Comparison of ENCODE assay signal across 8 cellular contexts in the genomic region with DNA sequence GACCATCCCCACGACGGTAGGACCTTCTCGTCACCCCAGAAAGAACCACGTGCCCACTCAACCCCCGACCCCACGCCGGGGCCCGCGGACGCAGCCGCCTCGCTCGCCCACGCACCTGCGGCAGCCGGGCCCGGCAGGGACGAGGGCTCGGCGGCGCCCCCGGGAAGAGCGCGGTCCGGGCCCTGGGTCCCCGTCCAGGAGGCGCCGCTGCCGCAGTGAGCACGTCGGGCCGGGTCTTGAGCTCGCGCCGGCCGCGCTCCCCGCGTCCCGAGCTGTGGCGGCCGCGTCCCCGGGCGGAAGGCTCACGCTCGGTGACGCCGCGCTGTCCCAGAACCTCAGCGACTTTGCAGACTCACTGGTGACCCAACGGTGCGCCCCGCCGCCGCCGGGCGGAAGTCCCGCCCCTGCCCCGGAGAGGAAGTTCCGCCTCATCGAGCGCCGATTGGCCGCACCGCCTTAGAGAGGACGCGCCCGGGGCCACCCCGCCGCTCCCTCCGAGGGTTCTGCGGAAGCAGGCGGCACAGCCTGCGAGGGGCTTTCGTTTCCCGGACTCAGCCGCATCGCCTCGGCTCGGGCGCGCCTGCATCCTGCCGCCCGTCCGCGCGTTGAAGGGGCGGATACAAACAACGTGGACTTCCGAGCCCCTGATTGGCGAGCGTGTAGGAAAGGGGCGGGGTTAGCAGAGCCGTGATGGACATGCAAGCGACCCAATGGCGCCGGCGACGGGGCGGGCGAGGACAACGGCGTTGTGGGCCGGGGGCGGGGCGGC. TPM values are rescaled to one million over a fixed set of nuclear protein-coding genes. Genes with fewer than 3 reads are reported as not detected.
DNase-seq lines count a peak whose midpoint lies in the region; ATAC-seq and TF ChIP-seq lines count a peak whose summit lies in the region.

No MANE protein-coding gene starts in this region.

- POLR2A ChIA-PET in GM10248 (lab: Yijun Ruan, JAX) (no interaction called here), SK-N-SH (lab: Yijun Ruan, JAX) (interaction anchor here (0.8 to 1.2 kb wide), 5 partner anchors 9 to 101 kb away, joined by 3 to 4 read pairs (median 3); a partner anchor contains a TSS)

- no peaks in the 10 kb centered on the region for H3K9me3 Mint-ChIP-seq in activated naive CD4-positive, alpha-beta T cell treated with anti-CD3 and anti-CD28 coated beads, Interleukin-2, amount 50 U/mL, for 72 hours

- peaks cover 0 to 3% of the 10 kb centered on the region in 2 experiments for H3K36me3 ChIP-seq in SK-N-SH (replicated peaks in 1 of 2; ENCODE audit: control insufficient read depth in 1 of 2, insufficient read depth in 2 of 2, low read length in 1 of 2)
- H3K36me3 ChIP-seq in osteoblast (ENCODE audit: insufficient read depth, low read length), result no peaks in the 10 kb centered on the region
- no peaks in the 10 kb centered on the region for H3K36me3 ChIP-seq in testis (ENCODE audit: low read depth, missing control alignments)

- TF ChIP-seq POLR2A in testis (IDR thresholded peaks at IDR 0.05), result no peak

- ATAC-seq in HG02588 (IDR thresholded peaks at IDR 0.05; ENCODE audit: unreplicated experiment), result peak; percentile 66
- peak; percentile 80 for ATAC-seq in activated naive CD4-positive, alpha-beta T cell treated with anti-CD3 and anti-CD28 coated beads, Interleukin-2, amount 50 U/mL, for 72 hours

- H3K27me3 ChIP-seq in SK-N-SH (ENCODE audit: insufficient read depth) (no peaks in the 10 kb centered on the region), osteoblast (ENCODE audit: insufficient read depth, low read length) (no peaks in the 10 kb centered on the region), testis (no peaks in the 10 kb centered on the region)

- TF ChIP-seq CTCF in GM10248 (IDR thresholded peaks at IDR 0.05; ENCODE audit: control extremely low read depth, extremely low read depth, low read depth, missing control alignments), result no peak
- TF ChIP-seq CTCF in SK-N-SH (IDR thresholded peaks at IDR 0.05), result no peak
- no peak for TF ChIP-seq CTCF in osteoblast (IDR thresholded peaks at IDR 0.05; ENCODE audit: extremely low read depth, low read depth, low read length)
- no peak for TF ChIP-seq CTCF in testis (IDR thresholded peaks at IDR 0.05)

- H3K79me2 ChIP-seq in SK-N-SH (ENCODE audit: insufficient read depth) (peaks cover 61% of the 10 kb centered on the region), osteoblast (ENCODE audit: insufficient read depth, low read length) (peaks cover 55% of the 10 kb centered on the region)

- H3K4me3 ChIP-seq in SK-N-SH (ENCODE audit: low read depth in 2 of 2, low read length in 1 of 2), result peak overlapping the region; percentile 89 to 90
- peak overlapping the region; percentile 97 for H3K4me3 ChIP-seq in osteoblast (ENCODE audit: insufficient read depth, low read length)
- H3K4me3 ChIP-seq in testis, result peak overlapping the region; percentile 84 to 86

- H3K27ac Mint-ChIP-seq in activated naive CD4-positive, alpha-beta T cell treated with anti-CD3 and anti-CD28 coated beads, Interleukin-2, amount 50 U/mL, for 72 hours, result peak overlapping the region; percentile 94 to 98

- peaks cover 10 to 17% of the 10 kb centered on the region in 2 donors for H3K36me3 Mint-ChIP-seq in activated naive CD4-positive, alpha-beta T cell treated with anti-CD3 and anti-CD28 coated beads, Interleukin-2, amount 50 U/mL, for 72 hours

- H2AFZ ChIP-seq in SK-N-SH (ENCODE audit: low read depth) (peak overlapping the region; percentile 78; the same call in 1 of the 2 replicates), osteoblast (ENCODE audit: low read length) (peak overlapping the region; percentile 79)

- peaks cover 21 to 38% of the 10 kb centered on the region in 2 experiments; a peak in 2 of 4 replicates for H3K4me1 ChIP-seq in SK-N-SH (ENCODE audit: control insufficient read depth in 1 of 2, insufficient read depth in 2 of 2, low read depth in 1 of 2, low read length in 1 of 2)
- peaks cover 37% of the 10 kb centered on the region for H3K4me1 ChIP-seq in osteoblast (ENCODE audit: insufficient read depth, low read length)
- peaks cover 33% of the 10 kb centered on the region for H3K4me1 ChIP-seq in testis

- peak overlapping the region; percentile 90 to 97 for H3K27ac ChIP-seq in SK-N-SH (ENCODE audit: low read depth in 2 of 2, low read length in 1 of 2)
- peak overlapping the region; percentile 88 for H3K27ac ChIP-seq in osteoblast (ENCODE audit: low read depth, low read length)
- H3K27ac ChIP-seq in testis, result peak overlapping the region; percentile 96 to 98

- no peak; a peak in 1 of 4 replicates for TF ChIP-seq EP300 in SK-N-SH (IDR thresholded peaks at IDR 0.05; ENCODE audit: borderline replicate concordance in 1 of 2, low read depth in 1 of 2, low read length in 1 of 2)

- H3K9me2 ChIP-seq in SK-N-SH, result no peaks in the 10 kb centered on the region

- peak; percentile 92 for DNase-seq in GM10248 (ENCODE audit: extremely low spot score)
- DNase-seq in NCI-H1092 (lab: John Stamatoyannopoulos, UW), result peak; percentile 92
- DNase-seq in SK-N-SH, result peak; percentile 93
- peak; percentile 99 for DNase-seq in activated naive CD4-positive, alpha-beta T cell treated with anti-CD3 and anti-CD28 coated beads, Interleukin-2, amount 50 U/mL, for 72 hours (ENCODE audit: low spot score in 2 of 2)
- DNase-seq in glomerular visceral epithelial cell (ENCODE audit: extremely low spot score), result peak; percentile 94
- peak; percentile 100 for DNase-seq in osteoblast (ENCODE audit: insufficient read length, low spot score, missing footprints)
- peak; percentile 99 for DNase-seq in testis

- H3K9ac ChIP-seq in SK-N-SH, result peak overlapping the region; percentile 90

- CTCF ChIA-PET in GM10248 (lab: Yijun Ruan, JAX), result interaction anchor here (1.2 to 2.5 kb wide), 2 partner anchors 14 to 17 kb away, joined by 3 to 6 read pairs; no protein-coding TSS in a partner anchor
- CTCF ChIA-PET in SK-N-SH (lab: Yijun Ruan, JAX), result interaction anchor here (1.0 to 1.3 kb wide), 4 partner anchors 10 to 92 kb away, joined by 3 to 4 read pairs (median 3); no protein-coding TSS in a partner anchor

- intact Hi-C loops in testis (cut with DNase I; ENCODE audit: low total_unique reads), result loop anchor here (10.0 kb wide), 2 partner anchors 46 to 76 kb away; a partner anchor contains a TSS

- peaks cover 20% of the 10 kb centered on the region for H3F3A ChIP-seq in SK-N-SH (replicated peaks; ENCODE audit: insufficient read depth)

- H4K20me1 ChIP-seq in SK-N-SH (ENCODE audit: insufficient read depth), result peaks cover 36% of the 10 kb centered on the region
- H4K20me1 ChIP-seq in osteoblast (ENCODE audit: insufficient read depth, low read length), result peaks cover 42% of the 10 kb centered on the region

- no peak for TF ChIP-seq RAD21 in SK-N-SH (IDR thresholded peaks at IDR 0.05; ENCODE audit: low read length)

- no peaks in the 10 kb centered on the region for H3K9me3 ChIP-seq in SK-N-SH
- H3K9me3 ChIP-seq in osteoblast (ENCODE audit: low read depth, low read length), result no peaks in the 10 kb centered on the region
- H3K9me3 ChIP-seq in testis, result no peaks in the 10 kb centered on the region

- H3K4me2 ChIP-seq in SK-N-SH, result peak overlapping the region; percentile 96
- peak overlapping the region; percentile 90 for H3K4me2 ChIP-seq in osteoblast (ENCODE audit: insufficient read depth, low read length)

- 6% methylated on average over 6 of the region's 107 CpGs for WGBS in SK-N-SH (ENCODE audit: low lambda C conversion rate)
- 1% methylated on average over 19 to 70 of the region's 107 CpGs for WGBS in testis, 2 donors

TF ChIP-seq in SK-N-SH, 30 proteins besides CTCF, POLR2A, EP300 and RAD21 (continues in another document):
- TF ChIP-seq RXRA (IDR thresholded peaks at IDR 0.05; ENCODE audit: borderline replicate concordance, low read depth) (no peak), SIN3A (IDR thresholded peaks at IDR 0.05; ENCODE audit: borderline replicate concordance, low read depth, low read length) (no peak)

RNA-seq across cellular contexts. Expression of a gene that starts 0.8 kb away (rescaled TPM):
- 12.1 and 13.0 TPM in 2 replicates for polyA plus RNA-seq in SK-N-SH (2012; rRNA removed)
- 5.0 and 8.5 TPM in 2 replicates for polyA plus RNA-seq in SK-N-SH (2012; cell fraction: cytosol; rRNA removed)
- polyA plus RNA-seq in SK-N-SH (2012; cell fraction: nucleus; rRNA removed), result 26.7 and 31.3 TPM in 2 replicates
- total RNA-seq in activated naive CD4-positive, alpha-beta T cell treated with anti-CD3 and anti-CD28 coated beads, Interleukin-2, amount 50 U/mL, for 72 hours, result 10 to 100 TPM; 12.1 to 13.0 TPM
- 11.2 and 13.3 TPM in 2 replicates for total RNA-seq in osteoblast
- total RNA-seq in testis, result 10 to 100 TPM; 47.9 to 51.2 TPM
- polyA plus RNA-seq in testis (ENCODE audit: insufficient read depth, low read depth, low replicate concordance), result 27.6 TPM

RNA-seq across cellular contexts. Expression of a gene that starts 19.3 kb away (rescaled TPM):
- polyA plus RNA-seq in SK-N-SH (2012; rRNA removed) (38.7 and 41.0 TPM in 2 replicates), testis (ENCODE audit: insufficient read depth, low read depth, low replicate concordance) (80.5 TPM)
- 12.1 and 22.4 TPM in 2 replicates for polyA plus RNA-seq in SK-N-SH (2012; cell fraction: cytosol; rRNA removed)
- polyA plus RNA-seq in SK-N-SH (2012; cell fraction: nucleus; rRNA removed), result 154 and 238 TPM in 2 replicates
- total RNA-seq in activated naive CD4-positive, alpha-beta T cell treated with anti-CD3 and anti-CD28 coated beads, Interleukin-2, amount 50 U/mL, for 72 hours, result 10 to 100 TPM; 21.9 to 24.2 TPM
- total RNA-seq in osteoblast (25.6 and 29.0 TPM in 2 replicates), testis (100 to 1,000 TPM in 1 of 2 donors, 10 to 100 TPM in 1; 95.4 to 123 TPM)

RNA-seq across cellular contexts. Expression of a gene that starts 22.3 kb away (rescaled TPM):
- polyA plus RNA-seq in SK-N-SH (2012; rRNA removed) (0.69 and 0.70 TPM in 2 replicates), testis (ENCODE audit: insufficient read depth, low read depth, low replicate concordance) (3.0 TPM)
- polyA plus RNA-seq in SK-N-SH (2012; cell fraction: cytosol; rRNA removed), result 0.40 and 0.58 TPM in 2 replicates
- polyA plus RNA-seq in SK-N-SH (2012; cell fraction: nucleus; rRNA removed), result 1.4 and 1.8 TPM in 2 replicates
- 1 to 10 TPM in 1 of 2 donors, under 1 TPM in 1; 0.59 to 1.8 TPM for total RNA-seq in activated naive CD4-positive, alpha-beta T cell treated with anti-CD3 and anti-CD28 coated beads, Interleukin-2, amount 50 U/mL, for 72 hours
- total RNA-seq in osteoblast (1.2 and 2.2 TPM in 2 replicates), testis (1 to 10 TPM; 4.5 TPM)

RNA-seq across cellular contexts. Expression of a gene that starts 28.9 kb away (rescaled TPM):
- polyA plus RNA-seq in SK-N-SH (2012; rRNA removed) (not detected in 2 replicates), testis (ENCODE audit: insufficient read depth, low read depth, low replicate concordance) (1.7 TPM)
- polyA plus RNA-seq in SK-N-SH (2012; cell fraction: cytosol; rRNA removed), result not detected in 2 replicates
- 0.06 and 0.11 TPM in 2 replicates for polyA plus RNA-seq in SK-N-SH (2012; cell fraction: nucleus; rRNA removed)
- total RNA-seq in activated naive CD4-positive, alpha-beta T cell treated with anti-CD3 and anti-CD28 coated beads, Interleukin-2, amount 50 U/mL, for 72 hours, result not detected
- total RNA-seq in osteoblast (under 0.01 TPM in 1 of 2 replicates, not detected in the other), testis (1 to 10 TPM; 5.0 to 7.2 TPM)

RNA-seq across cellular contexts. Expression of a gene that starts 41.7 kb away (rescaled TPM):
- polyA plus RNA-seq in SK-N-SH (2012; rRNA removed) (0.10 and 0.16 TPM in 2 replicates), testis (ENCODE audit: insufficient read depth, low read depth, low replicate concordance) (1.1 TPM)
- polyA plus RNA-seq in SK-N-SH (2012; cell fraction: cytosol; rRNA removed), result 0.09 and 0.10 TPM in 2 replicates
- polyA plus RNA-seq in SK-N-SH (2012; cell fraction: nucleus; rRNA removed), result 0.37 and 1.4 TPM in 2 replicates
- under 1 TPM; 0.33 to 0.71 TPM for total RNA-seq in activated naive CD4-positive, alpha-beta T cell treated with anti-CD3 and anti-CD28 coated beads, Interleukin-2, amount 50 U/mL, for 72 hours
- total RNA-seq in osteoblast (under 0.01 and 0.36 TPM in 2 replicates), testis (10 to 100 TPM in 1 of 2 donors, 1 to 10 TPM in 1; 3.5 to 10.5 TPM)

Comparison
In these comparisons a context has a peak if more than half of its experiments do, and no peak if none do; other contexts are left out.
1. Peak in every context shown above with its lines: DNase-seq, ATAC-seq, H3K4me3 ChIP-seq and H3K27ac ChIP-seq.